18 cellular contexts compared by ENCODE assay signal in genomic region chr6:70872469-70872868, GRCh38.
DNase-seq lines count a peak whose midpoint lies in the region; ATAC-seq, FAIRE-seq and TF ChIP-seq lines count a peak whose summit lies in the region.
"Had no signal": no experiment of that assay in that cellular context is flagged by ENCODE, and none has a peak within 500 bp of the region (broad histone marks: within the 10 kb centered on the region; RNA-seq: fewer than 3 reads in every experiment).

No MANE protein-coding gene starts in this region.

- H3K4me3 ChIP-seq in HEK293 (ENCODE audit: low read depth, low read length) (no peak overlapping the region), small intestine (ENCODE audit: low read depth in 1 of 2, low read length in 2 of 2) (no peak overlapping the region), HepG2 (replicated peaks in 1 of 3; ENCODE audit: insufficient read depth in 1 of 3, low read depth in 2 of 3, low read length in 3 of 3) (no peak overlapping the region)
- H3K4me3 ChIP-seq: A549; BLaER1 treated with 17β-estradiol and CSF1 and Interleukin-3, amounts not matched to agents 10 nM and 100 nM had no signal

- H3K27me3 ChIP-seq in small intestine (ENCODE audit: control insufficient read depth in 2 of 2, insufficient read depth in 2 of 2, low read length in 2 of 2) (no peaks in the 10 kb centered on the region), HepG2 (ENCODE audit: control insufficient read depth in 1 of 2, insufficient read depth in 2 of 2, low read length in 2 of 2) (no peaks in the 10 kb centered on the region)
- H3K27me3 ChIP-seq: BLaER1 treated with 17β-estradiol and CSF1 and Interleukin-3, amounts not matched to agents 10 nM and 100 nM had no signal

- POLR2A ChIA-PET in HEK293 (lab: Yijun Ruan, JAX), result no interaction called here
- POLR2A ChIA-PET in HepG2 (lab: Yijun Ruan, JAX), result no interaction called here

- H3K4me2 ChIP-seq in HepG2 (ENCODE audit: low read depth, low read length), result no peak overlapping the region
- H3K4me2 ChIP-seq: A549; BLaER1 treated with 17β-estradiol and CSF1 and Interleukin-3, amounts not matched to agents 10 nM and 100 nM had no signal

- no peaks in the 10 kb centered on the region for H4K20me1 ChIP-seq in HepG2 (ENCODE audit: insufficient read depth, low read length)
- H4K20me1 ChIP-seq: BLaER1 treated with 17β-estradiol and CSF1 and Interleukin-3, amounts not matched to agents 10 nM and 100 nM had no signal

- no peak for TF ChIP-seq POLR2A in HepG2 (IDR thresholded peaks at IDR 0.05; ENCODE audit: insufficient read depth in 1 of 2, low read depth in 2 of 2, low read length in 2 of 2)

- H3K36me3 ChIP-seq in HEK293 (ENCODE audit: control insufficient read depth in 2 of 2, insufficient read depth in 1 of 2, low read length in 2 of 2) (no peaks in the 10 kb centered on the region), small intestine (ENCODE audit: control insufficient read depth in 2 of 2, insufficient read depth in 2 of 2, low read length in 2 of 2) (no peaks in the 10 kb centered on the region), HepG2 (replicated peaks in 1 of 2; ENCODE audit: control insufficient read depth in 1 of 2, insufficient read depth in 2 of 2, low read length in 2 of 2) (no peaks in the 10 kb centered on the region)
- H3K36me3 ChIP-seq: BLaER1 treated with 17β-estradiol and CSF1 and Interleukin-3, amounts not matched to agents 10 nM and 100 nM had no signal

- H2AFZ ChIP-seq in HepG2 (ENCODE audit: low read length), result no peak overlapping the region

- no peak for TF ChIP-seq RAD21 in HepG2 (CRISPR knock-in tag; IDR thresholded peaks at IDR 0.05)

- no peak overlapping the region for H3K9ac ChIP-seq in HepG2 (ENCODE audit: insufficient read depth, low read depth, low read length)
- H3K9ac ChIP-seq: BLaER1 treated with 17β-estradiol and CSF1 and Interleukin-3, amounts not matched to agents 10 nM and 100 nM had no signal

- DNase-seq in small intestine (no peak), occipital lobe (lab: John Stamatoyannopoulos, UW) (no peak), HepG2 (ENCODE audit: low spot score) (no peak)
- DNase-seq: AML-193; Caco-2; Calu3; CD4-positive, alpha-beta T cell; CD8-positive, alpha-beta T cell; DMS79 treated with DMSO at 0.1 percent for 48 hours; GF-D8 had no signal

- WGBS in small intestine, 3 donors, result 90 to 99% (median 97%) methylated on average over 2 of the region's 2 CpGs
- 70% methylated on average over 2 of the region's 2 CpGs for WGBS in HepG2 (ENCODE audit: low lambda C conversion rate)

- no peaks in the 10 kb centered on the region for H3K9me3 ChIP-seq in HEK293 (ENCODE audit: control insufficient read depth, insufficient read depth, low read depth, low read length)
- H3K9me3 ChIP-seq in small intestine (ENCODE audit: control insufficient read depth, low read depth), result no peaks in the 10 kb centered on the region
- H3K9me3 ChIP-seq in HepG2 (ENCODE audit: low read length), result peaks cover 15% of the 10 kb centered on the region; the same call in 1 of the 2 replicates

- FAIRE-seq in colon (lab: Jason Lieb, UNC) (peak; percentile 28), small intestine (lab: Jason Lieb, UNC) (peak; percentile 10), HepG2 (lab: Jason Lieb, UNC) (no peak)
- FAIRE-seq: A549, GM12891, GM19239 had no signal

- BruUV-seq in HepG2 (replicated peaks; lab: Mats Ljungman, UMichigan), result no TSS peak

- TF ChIP-seq EP300 in HepG2 (IDR thresholded peaks at IDR 0.05; ENCODE audit: low read depth in 2 of 2, low read length in 2 of 2), result no peak
- no peak for TF ChIP-seq EP300 in HepG2 (CRISPR knock-in tag; IDR thresholded peaks at IDR 0.05; ENCODE audit: borderline replicate concordance)

- in situ Hi-C loops in HepG2 (cut with HindIII; ENCODE audit: extremely low pct_ligation_motif_present, low pct_unique_long_range_greater_than_20kb), result no loop called here

- CTCF ChIA-PET in HEK293 (lab: Yijun Ruan, JAX) (interaction anchor here (0.6 to 1.5 kb wide), 3 partner anchors 10 to 754 kb away, joined by 3 to 7 read pairs (median 3); no protein-coding TSS in a partner anchor), HepG2 (lab: Yijun Ruan, JAX; ENCODE audit: low intra/inter-chr PET ratio, low total read pairs) (no interaction called here)

- H3K27ac ChIP-seq in HEK293 (ENCODE audit: extremely low read depth, low read depth, low read length), result no peak overlapping the region
- H3K27ac ChIP-seq in small intestine (ENCODE audit: low read depth in 1 of 2, low read length in 1 of 2), result no peak overlapping the region
- no peak overlapping the region for H3K27ac ChIP-seq in HepG2 (ENCODE audit: extremely low read length, insufficient read depth, low read length)
- H3K27ac ChIP-seq: 22Rv1; A549; BLaER1 treated with 17β-estradiol and CSF1 and Interleukin-3, amounts not matched to agents 10 nM and 100 nM; C4-2B had no signal

- TF ChIP-seq CTCF in HEK293 (tag by site-specific recombination; IDR thresholded peaks at IDR 0.05) (no peak), HepG2 (CRISPR knock-in tag; IDR thresholded peaks at IDR 0.05) (no peak)

- intact Hi-C loops in HepG2 (cut with micrococcal nuclease; ENCODE audit: unreplicated experiment), result no loop called here

- H3K4me1 ChIP-seq in HEK293 (ENCODE audit: control insufficient read depth, insufficient read depth, low read length) (no peaks in the 10 kb centered on the region), small intestine (ENCODE audit: control insufficient read depth in 2 of 2, insufficient read depth in 1 of 2, low read depth in 1 of 2, low read length in 1 of 2) (no peaks in the 10 kb centered on the region), HepG2 (ENCODE audit: insufficient read depth, low read length) (no peaks in the 10 kb centered on the region)
- H3K4me1 ChIP-seq: A549, Caco-2 had no signal

- no peak for ATAC-seq in HepG2
- ATAC-seq: A549; CD8-positive, alpha-beta T cell had no signal

- H3K79me2 ChIP-seq in HepG2 (ENCODE audit: insufficient read depth, low read length), result no peaks in the 10 kb centered on the region

TF ChIP-seq in HEK293, 187 proteins besides CTCF, POLR2A, EP300 and RAD21:
- peak; percentile 83 for TF ChIP-seq SETDB1 (IDR thresholded peaks at IDR 0.05; ENCODE audit: insufficient read length, low read length)
- TF ChIP-seq ZNF629 (tag by site-specific recombination; IDR thresholded peaks at IDR 0.05), result no peak
TF ChIP-seq in HEK293: peak in this region for 1.

TF ChIP-seq in HepG2, 621 proteins besides CTCF, POLR2A, EP300 and RAD21:
- TF ChIP-seq ZNF501 (CRISPR knock-in tag; IDR thresholded peaks at IDR 0.05) (no peak), ISL2 (CRISPR knock-in tag; IDR thresholded peaks at IDR 0.05) (no peak), GFI1 (CRISPR knock-in tag; IDR thresholded peaks at IDR 0.05; ENCODE audit: borderline replicate concordance) (no peak), CBX5 (CRISPR knock-in tag; IDR thresholded peaks at IDR 0.05; ENCODE audit: borderline replicate concordance) (no peak), ZBTB4 (CRISPR knock-in tag; IDR thresholded peaks at IDR 0.05; ENCODE audit: borderline replicate concordance) (no peak), CREM (IDR thresholded peaks at IDR 0.05) (no peak), CREM (CRISPR knock-in tag; IDR thresholded peaks at IDR 0.05) (no peak), RFX3 (CRISPR knock-in tag; IDR thresholded peaks at IDR 0.05) (no peak)

Comparison
In these comparisons a context has a peak if more than half of its experiments do, and no peak if none do; other contexts are left out.
1. Of the 63 proteins assayed by ChIP-seq in both HepG2 and HEK293: peak only in HepG2: none; only in HEK293: SETDB1; in both: none; in neither: 62.